In genomic region chr1:205687242-205687641, GRCh38 we compare ENCODE assay signal across 2 cellular contexts.
TF ChIP-seq lines count a peak whose summit lies in the region.

No MANE protein-coding gene starts in this region.

TF ChIP-seq in HEK293, 187 proteins besides CTCF, POLR2A, EP300 and RAD21:
- TF ChIP-seq, protein P1, sequence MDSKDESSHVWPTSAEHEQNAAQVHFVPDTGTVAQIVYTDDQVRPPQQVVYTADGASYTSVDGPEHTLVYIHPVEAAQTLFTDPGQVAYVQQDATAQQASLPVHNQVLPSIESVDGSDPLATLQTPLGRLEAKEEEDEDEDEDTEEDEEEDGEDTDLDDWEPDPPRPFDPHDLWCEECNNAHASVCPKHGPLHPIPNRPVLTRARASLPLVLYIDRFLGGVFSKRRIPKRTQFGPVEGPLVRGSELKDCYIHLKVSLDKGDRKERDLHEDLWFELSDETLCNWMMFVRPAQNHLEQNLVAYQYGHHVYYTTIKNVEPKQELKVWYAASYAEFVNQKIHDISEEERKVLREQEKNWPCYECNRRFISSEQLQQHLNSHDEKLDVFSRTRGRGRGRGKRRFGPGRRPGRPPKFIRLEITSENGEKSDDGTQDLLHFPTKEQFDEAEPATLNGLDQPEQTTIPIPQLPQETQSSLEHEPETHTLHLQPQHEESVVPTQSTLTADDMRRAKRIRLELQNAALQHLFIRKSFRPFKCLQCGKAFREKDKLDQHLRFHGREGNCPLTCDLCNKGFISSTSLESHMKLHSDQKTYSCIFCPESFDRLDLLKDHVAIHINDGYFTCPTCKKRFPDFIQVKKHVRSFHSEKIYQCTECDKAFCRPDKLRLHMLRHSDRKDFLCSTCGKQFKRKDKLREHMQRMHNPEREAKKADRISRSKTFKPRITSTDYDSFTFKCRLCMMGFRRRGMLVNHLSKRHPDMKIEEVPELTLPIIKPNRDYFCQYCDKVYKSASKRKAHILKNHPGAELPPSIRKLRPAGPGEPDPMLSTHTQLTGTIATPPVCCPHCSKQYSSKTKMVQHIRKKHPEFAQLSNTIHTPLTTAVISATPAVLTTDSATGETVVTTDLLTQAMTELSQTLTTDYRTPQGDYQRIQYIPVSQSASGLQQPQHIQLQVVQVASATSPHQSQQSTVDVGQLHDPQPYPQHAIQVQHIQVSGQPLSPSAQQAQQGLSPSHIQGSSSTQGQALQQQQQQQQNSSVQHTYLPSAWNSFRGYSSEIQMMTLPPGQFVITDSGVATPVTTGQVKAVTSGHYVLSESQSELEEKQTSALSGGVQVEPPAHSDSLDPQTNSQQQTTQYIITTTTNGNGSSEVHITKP (tag by site-specific recombination; IDR thresholded peaks at IDR 0.05) = no peak
- TF ChIP-seq ZNF624 (tag by site-specific recombination; IDR thresholded peaks at IDR 0.05) (no peak), SP7 (tag by site-specific recombination; IDR thresholded peaks at IDR 0.05) (no peak), ZBTB6 (tag by site-specific recombination; IDR thresholded peaks at IDR 0.05) (no peak), OVOL3 (tag by site-specific recombination; IDR thresholded peaks at IDR 0.05) (no peak), ZBTB7A (tag by site-specific recombination; IDR thresholded peaks at IDR 0.05; ENCODE audit: low read depth) (no peak), ZNF311 (tag by site-specific recombination; IDR thresholded peaks at IDR 0.05; ENCODE audit: borderline replicate concordance) (no peak), ZNF138 (tag by site-specific recombination; IDR thresholded peaks at IDR 0.05; ENCODE audit: borderline replicate concordance) (no peak), ZNF214 (tag by site-specific recombination; IDR thresholded peaks at IDR 0.05; ENCODE audit: borderline replicate concordance) (no peak), ZNF677 (tag by site-specific recombination; IDR thresholded peaks at IDR 0.05) (no peak), ZIC2 (tag by site-specific recombination; IDR thresholded peaks at IDR 0.05) (peak; percentile 96), ZNF670 (tag by site-specific recombination; IDR thresholded peaks at IDR 0.05; ENCODE audit: low read depth) (no peak), ZNF394 (tag by site-specific recombination; IDR thresholded peaks at IDR 0.05; ENCODE audit: borderline replicate concordance) (no peak), ZNF24 (tag by site-specific recombination; IDR thresholded peaks at IDR 0.05) (no peak), FEZF1 (tag by site-specific recombination; IDR thresholded peaks at IDR 0.05) (peak; percentile 60)

TF ChIP-seq in K562, 482 proteins besides CTCF, POLR2A, EP300 and RAD21:
- TF ChIP-seq PHF8 (IDR thresholded peaks at IDR 0.05; ENCODE audit: borderline replicate concordance, low read length) (no peak), SAFB (IDR thresholded peaks at IDR 0.05; ENCODE audit: borderline replicate concordance, low read depth, low read length) (no peak), KDM4B (IDR thresholded peaks at IDR 0.05; ENCODE audit: borderline replicate concordance in 2 of 2, low read depth in 1 of 2) (no peak), JUNB (CRISPR knock-in tag; conservative IDR thresholded peaks at IDR 0.05) (no peak), YY1 (IDR thresholded peaks at IDR 0.05; ENCODE audit: borderline replicate concordance in 1 of 3, control insufficient read depth in 1 of 3, extremely low read depth in 1 of 3, insufficient read depth in 3 of 3, insufficient read length in 1 of 3, insufficient replicate concordance in 2 of 3, low read depth in 1 of 3, low read length in 2 of 3) (peak in 1 of 3 experiments; percentile 12), SMC3 (conservative IDR thresholded peaks at IDR 0.05; ENCODE audit: insufficient read depth, low read depth, low read length) (no peak)
- TF ChIP-seq, protein P2, sequence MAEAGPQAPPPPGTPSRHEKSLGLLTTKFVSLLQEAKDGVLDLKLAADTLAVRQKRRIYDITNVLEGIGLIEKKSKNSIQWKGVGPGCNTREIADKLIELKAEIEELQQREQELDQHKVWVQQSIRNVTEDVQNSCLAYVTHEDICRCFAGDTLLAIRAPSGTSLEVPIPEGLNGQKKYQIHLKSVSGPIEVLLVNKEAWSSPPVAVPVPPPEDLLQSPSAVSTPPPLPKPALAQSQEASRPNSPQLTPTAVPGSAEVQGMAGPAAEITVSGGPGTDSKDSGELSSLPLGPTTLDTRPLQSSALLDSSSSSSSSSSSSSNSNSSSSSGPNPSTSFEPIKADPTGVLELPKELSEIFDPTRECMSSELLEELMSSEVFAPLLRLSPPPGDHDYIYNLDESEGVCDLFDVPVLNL (CRISPR knock-in tag; IDR thresholded peaks at IDR 0.05; ENCODE audit: low read depth) = no peak
